16 cellular contexts compared by ENCODE assay signal in genomic region chr7:15888090-15888489, GRCh38.
DNase-seq lines count a peak whose midpoint lies in the region; ATAC-seq lines count a peak whose summit lies in the region.
"Had no signal": no experiment of that assay in that cellular context is flagged by ENCODE, and none has a peak within 500 bp of the region (broad histone marks: within the 10 kb centered on the region; RNA-seq: fewer than 3 reads in every experiment).

No MANE protein-coding gene starts in this region.

- intact Hi-C loops in aorta (cut with DNase I) = no loop called here

- DNase-seq in SJCRH30 = peak in 1 of 2 experiments; percentile 34
- peak; percentile 6 for DNase-seq in adipocyte (ENCODE audit: low read depth)
- peak; percentile 7 for DNase-seq in medulla oblongata (ENCODE audit: extremely low spot score)
- no peak for DNase-seq in aorta
- DNase-seq in D341Med (ENCODE audit: low spot score) = no peak
- DNase-seq: ACHN; BE2C; C1 segment of cervical spinal cord; CD4-positive, CD25-positive, alpha-beta regulatory T cell; CD8-positive, alpha-beta memory T cell; COR-L47; GM23248; IMR-90 had no signal

- H3K36me3 ChIP-seq in SJCRH30 (no peaks in the 10 kb centered on the region), adipocyte (ENCODE audit: control insufficient read depth, insufficient read depth, low read length, severe bottlenecking) (no peaks in the 10 kb centered on the region), aorta (ENCODE audit: control insufficient read depth in 1 of 2, insufficient read depth in 2 of 2, low read length in 1 of 2) (no peaks in the 10 kb centered on the region)
- H3K36me3 ChIP-seq: BE2C, HAP-1 had no signal

- H3K9ac ChIP-seq in adipocyte (ENCODE audit: low read length) = no peak overlapping the region
- H3K9ac ChIP-seq: GM23248 had no signal

- H3K4me1 ChIP-seq in SJCRH30 (peaks cover 12% of the 10 kb centered on the region), adipocyte (ENCODE audit: control insufficient read depth, insufficient read depth, low read length) (peaks cover 21% of the 10 kb centered on the region), aorta (ENCODE audit: control insufficient read depth in 1 of 2, insufficient read depth in 2 of 2, low read length in 2 of 2) (no peaks in the 10 kb centered on the region)
- H3K4me1 ChIP-seq: BE2C, HAP-1 had no signal

- H3K4me3 ChIP-seq in SJCRH30 (no peak overlapping the region), adipocyte (ENCODE audit: low read length) (no peak overlapping the region), aorta (ENCODE audit: low read length in 2 of 2) (no peak overlapping the region)
- H3K4me3 ChIP-seq: GM23248, HAP-1 had no signal

- H3K27me3 ChIP-seq in SJCRH30 = no peaks in the 10 kb centered on the region
- no peaks in the 10 kb centered on the region for H3K27me3 ChIP-seq in adipocyte (replicated peaks; ENCODE audit: control insufficient read depth, insufficient read depth, low read length)
- H3K27me3 ChIP-seq in aorta (ENCODE audit: control insufficient read depth in 1 of 2, insufficient read depth in 2 of 2, low read length in 1 of 2) = no peaks in the 10 kb centered on the region
- H3K27me3 ChIP-seq: BE2C had no signal

- ATAC-seq in aorta (ENCODE audit: low FRiP score) (peak; percentile 65), GM21360 (IDR thresholded peaks at IDR 0.05; ENCODE audit: unreplicated experiment) (no peak)

- 12 to 20% methylated on average over 1 of the region's 1 CpG for whole genome bisulfite sequencing in aorta, 2 donors

- H3K9me3 ChIP-seq in SJCRH30 (replicated peaks) (no peaks in the 10 kb centered on the region), adipocyte (ENCODE audit: control insufficient read depth, low read length) (no peaks in the 10 kb centered on the region), aorta (ENCODE audit: control insufficient read depth, low read length) (no peaks in the 10 kb centered on the region)
- H3K9me3 ChIP-seq: BE2C, HAP-1 had no signal

- H3K27ac ChIP-seq in SJCRH30 (peak overlapping the region; percentile 39; the same call in 1 of the 2 replicates), aorta (ENCODE audit: low read depth in 1 of 2, low read length in 2 of 2) (peak overlapping the region in 1 of 2 donors; percentile 1)
- H3K27ac ChIP-seq: GM23248, HL-60 had no signal

Comparison
In these comparisons a context has a peak if more than half of its experiments do, and no peak if none do; other contexts are left out.
1. DNase-seq: peak in adipocyte (single experiment) and medulla oblongata (single experiment); none in aorta (0 of 2) and D341Med (single experiment).